21 cellular contexts compared by ENCODE assay signal in genomic region chr12:40988335-40988734, GRCh38.
"Had no signal": no experiment of that assay in that cellular context is flagged by ENCODE, and none has a peak within 500 bp of the region (broad histone marks: within the 10 kb centered on the region; RNA-seq: fewer than 3 reads in every experiment).

No MANE protein-coding gene starts in this region.

- ATAC-seq: left cardiac atrium; left ventricle myocardium superior; naive thymus-derived CD4-positive, alpha-beta T cell; pancreas; psoas muscle; upper lobe of right lung had no signal

- H3K4me2 ChIP-seq: hepatocyte had no signal

- H3K36me3 Mint-ChIP-seq: naive thymus-derived CD4-positive, alpha-beta T cell had no signal

- H3K36me3 ChIP-seq: pancreas, suprapubic skin, thyroid gland, upper lobe of right lung, vagina had no signal

- H2AFZ ChIP-seq: hepatocyte had no signal

- H3K27ac ChIP-seq: coronary artery, hepatocyte, pancreas, psoas muscle, suprapubic skin, thyroid gland, upper lobe of right lung, vagina had no signal

- H3K4me1 ChIP-seq: pancreas, psoas muscle, suprapubic skin, thyroid gland, upper lobe of right lung, vagina had no signal

- H3K4me1 Mint-ChIP-seq: naive thymus-derived CD4-positive, alpha-beta T cell had no signal

- H3K79me2 ChIP-seq: hepatocyte had no signal

- DNase-seq: central memory CD4-positive, alpha-beta T cell; effector CD8-positive, alpha-beta T cell; head of caudate nucleus; kidney; left cardiac atrium; left ventricle myocardium superior; mesendoderm; naive thymus-derived CD4-positive, alpha-beta T cell; occipital lobe; pancreas; psoas muscle; small intestine; stimulated activated CD4-positive, alpha-beta T cell treated with anti-CD3 and anti-CD28 coated beads, Interleukin-12 subunit alpha, Interleukin-12 subunit beta, amount 100 ng/mL, for 4 hours; stimulated activated naive CD4-positive, alpha-beta T cell; thyroid gland; upper lobe of right lung had no signal

- H3K9me3 ChIP-seq: pancreas, psoas muscle, suprapubic skin, thyroid gland, upper lobe of right lung, vagina had no signal

- H3K27me3 ChIP-seq: hepatocyte, pancreas, suprapubic skin, thyroid gland, upper lobe of right lung, vagina had no signal

- H3K4me3 ChIP-seq: coronary artery, hepatocyte, lung, pancreas, psoas muscle, suprapubic skin, thyroid gland, upper lobe of right lung, vagina had no signal

- H3K4me3 Mint-ChIP-seq: naive thymus-derived CD4-positive, alpha-beta T cell had no signal

- H3K27me3 Mint-ChIP-seq: naive thymus-derived CD4-positive, alpha-beta T cell had no signal

- H3K27ac Mint-ChIP-seq: naive thymus-derived CD4-positive, alpha-beta T cell had no signal
